Comparison of ENCODE assay signal across 8 cellular contexts in genomic region chr6:43998592-43999243, GRCh38.
DNase-seq lines count a peak whose midpoint lies in the region; ATAC-seq and TF ChIP-seq lines count a peak whose summit lies in the region.
"Not testable (repeated sequence)": the region's sequence is repeated elsewhere in the genome, so short reads cannot be mapped to it uniquely, and the experiment has no call there.

No MANE protein-coding gene starts in this region.

- not testable (repeated sequence) for H3K4me3 Mint-ChIP-seq in neural progenitor cell

- H3K9me3 ChIP-seq in DND-41 (ENCODE audit: insufficient read depth, low read length, severe bottlenecking); body of pancreas; neural progenitor cell (ENCODE audit: low read depth); upper lobe of right lung: not testable (repeated sequence)

- H3K27me3 Mint-ChIP-seq in neural progenitor cell (ENCODE audit: insufficient read depth, low read depth) = peaks cover 12% of the 10 kb centered on the region

- peak overlapping the region; percentile 99 for H3K27ac Mint-ChIP-seq in neural progenitor cell

- ATAC-seq in DND-41 (ENCODE audit: insufficient read depth, low read depth); body of pancreas; upper lobe of right lung: not testable (repeated sequence)

- H3K27me3 ChIP-seq in DND-41 (ENCODE audit: insufficient read depth, low read length, poor library complexity); body of pancreas; neural progenitor cell: not testable (repeated sequence)
- H3K27me3 ChIP-seq in upper lobe of right lung = peaks cover 30% of the 10 kb centered on the region

- H4K20me1 ChIP-seq in DND-41 (ENCODE audit: insufficient read depth, low read length); neural progenitor cell (ENCODE audit: low read depth): not testable (repeated sequence)

- not testable (repeated sequence) for H3K4me3 ChIP-seq in DND-41 (ENCODE audit: low read depth in 1 of 2, low read length in 2 of 2); body of pancreas; neural progenitor cell; upper lobe of right lung

- not testable (repeated sequence) for H3K4me2 ChIP-seq in DND-41 (ENCODE audit: insufficient read depth, low read length); neural progenitor cell

- not testable (repeated sequence) for H3K9ac ChIP-seq in DND-41 (ENCODE audit: low read depth, low read length); neural progenitor cell

- H3K27ac ChIP-seq in DND-41 (ENCODE audit: low read length) = peak overlapping the region; percentile 46; the same call in 1 of the 2 replicates
- not testable (repeated sequence) for H3K27ac ChIP-seq in body of pancreas, neural progenitor cell, upper lobe of right lung

- TF ChIP-seq POLR2A in body of pancreas (IDR thresholded peaks at IDR 0.05) = peak in 1 of 3 donors; percentile 49

- H2AFZ ChIP-seq in DND-41 (ENCODE audit: low read depth, low read length); neural progenitor cell (replicated peaks): not testable (repeated sequence)

- peak; percentile 68 for DNase-seq in DND-41
- peak; percentile 31 for DNase-seq in NCI-H1436 (lab: John Stamatoyannopoulos, UW)
- DNase-seq in SHP77 treated with DMSO at 0.1 percent for 48 hours (lab: John Stamatoyannopoulos, UW) = peak; percentile 42
- DNase-seq in activated T-cell treated with anti-CD3 and anti-CD28 coated beads, Interleukin-2, amount 50 U/mL, for 1 hour = peak; percentile 4
- peak in 3 of 4 donors; percentile 20 to 35 (median 26) for DNase-seq in body of pancreas
- DNase-seq in cardiac septum (ENCODE audit: low spot score) = peak; percentile 58
- not testable (repeated sequence) for DNase-seq in neural progenitor cell (ENCODE audit: low spot score)
- DNase-seq in upper lobe of right lung = peak; percentile 51

- H3K9me3 Mint-ChIP-seq in neural progenitor cell = not testable (repeated sequence)

- peaks cover 22% of the 10 kb centered on the region for H3F3A ChIP-seq in neural progenitor cell (ENCODE audit: low read depth)

- intact Hi-C loops in body of pancreas (cut with DNase I); cardiac septum (cut with DNase I); upper lobe of right lung (cut with DNase I): not testable (repeated sequence)

- not testable (repeated sequence) for H3K36me3 Mint-ChIP-seq in neural progenitor cell

- 79 to 88% methylated on average over 24 of the region's 24 CpGs for WGBS in body of pancreas, 2 donors

- H3K4me1 ChIP-seq in DND-41 (ENCODE audit: insufficient read depth, low read length) = peaks cover 36% of the 10 kb centered on the region
- H3K4me1 ChIP-seq in body of pancreas = peaks cover 46% of the 10 kb centered on the region
- H3K4me1 ChIP-seq in neural progenitor cell = peaks cover 25% of the 10 kb centered on the region
- peaks cover 17% of the 10 kb centered on the region for H3K4me1 ChIP-seq in upper lobe of right lung

- TF ChIP-seq CTCF in DND-41 (IDR thresholded peaks at IDR 0.05; ENCODE audit: borderline replicate concordance, extremely low read depth, low read length, poor library complexity, severe bottlenecking); body of pancreas (IDR thresholded peaks at IDR 0.05); neural progenitor cell (IDR thresholded peaks at IDR 0.05); upper lobe of right lung (IDR thresholded peaks at IDR 0.05): not testable (repeated sequence)

- H3K79me2 ChIP-seq in DND-41 (ENCODE audit: insufficient read depth, low read length); neural progenitor cell (ENCODE audit: low read depth): not testable (repeated sequence)

- peaks cover 43% of the 10 kb centered on the region for H3K4me1 Mint-ChIP-seq in neural progenitor cell

- H3K36me3 ChIP-seq in DND-41 (ENCODE audit: insufficient read depth, low read length); body of pancreas (replicated peaks in 1 of 2; ENCODE audit: insufficient read depth in 1 of 2, low read depth in 2 of 2); neural progenitor cell; upper lobe of right lung: not testable (repeated sequence)
